32 cellular contexts compared by ENCODE assay signal in genomic region chr14:93306844-93307243, GRCh38. TPM values are rescaled to one million over a fixed set of nuclear protein-coding genes. Genes with fewer than 3 reads are reported as not detected.
"Had no signal": no experiment of that assay in that cellular context is flagged by ENCODE, and none has a peak within 500 bp of the region (broad histone marks: within the 10 kb centered on the region; RNA-seq: fewer than 3 reads in every experiment).

No MANE protein-coding gene starts in this region.

- FAIRE-seq: endometrium, urothelium cell line had no signal

- H3K4me3 Mint-ChIP-seq: effector memory CD8-positive, alpha-beta T cell; naive thymus-derived CD4-positive, alpha-beta T cell; nephron progenitor cell; stimulated activated effector memory CD8-positive, alpha-beta T cell treated with anti-CD3 and anti-CD28 coated beads, Interleukin-12 subunit alpha, Interleukin-12 subunit beta, amount 100 ng/mL, for 72 hours had no signal

- H3K27me3 Mint-ChIP-seq: effector memory CD8-positive, alpha-beta T cell; naive thymus-derived CD4-positive, alpha-beta T cell; progenitor cell of endocrine pancreas had no signal

- H3K27me3 ChIP-seq: gastrocnemius medialis, left lung, testis, tibial artery, upper lobe of left lung had no signal

- H3K27ac Mint-ChIP-seq: naive thymus-derived CD4-positive, alpha-beta T cell; nephron progenitor cell; progenitor cell of endocrine pancreas had no signal

- H3K4me3 ChIP-seq: coronary artery, gastrocnemius medialis, left lung, smooth muscle cell, testis, tibial artery, upper lobe of left lung had no signal

- H3K36me3 ChIP-seq: gastrocnemius medialis, left lung, tibial artery, upper lobe of left lung had no signal

- H3K9me3 Mint-ChIP-seq: effector memory CD8-positive, alpha-beta T cell; naive thymus-derived CD4-positive, alpha-beta T cell; nephron progenitor cell; stimulated activated effector memory CD8-positive, alpha-beta T cell treated with anti-CD3 and anti-CD28 coated beads, Interleukin-12 subunit alpha, Interleukin-12 subunit beta, amount 100 ng/mL, for 72 hours had no signal

- H3K9ac ChIP-seq: parathyroid adenoma had no signal

- DNase-seq: effector memory CD8-positive, alpha-beta T cell; foreskin fibroblast; gastrocnemius medialis; head of caudate nucleus; left cardiac atrium; left lung; mesendoderm; midbrain; naive thymus-derived CD4-positive, alpha-beta T cell; nephron progenitor cell; stimulated activated CD4-positive, alpha-beta T cell treated with anti-CD3 and anti-CD28 coated beads, Interleukin-2, amount 100 ng/mL, for 24 hours; stimulated activated CD4-positive, alpha-beta T cell treated with anti-CD3 and anti-CD28 coated beads, Interleukin-4, amount 100 ng/mL, for 24 hours; stimulated activated naive CD8-positive, alpha-beta T cell treated with anti-CD3 and anti-CD28 coated beads, Interleukin-15, Interleukin-2, amounts not matched to agents 100 U/mL and 50 U/mL, for 24 hours; substantia nigra; testis; tibial artery; upper lobe of left lung had no signal

- H3K9me3 ChIP-seq: gastrocnemius medialis, left lung, testis, tibial artery, upper lobe of left lung had no signal

- H3K27ac ChIP-seq: coronary artery, gastrocnemius medialis, parathyroid adenoma, testis, tibial artery, upper lobe of left lung had no signal

- ATAC-seq: effector memory CD8-positive, alpha-beta T cell; gastrocnemius medialis; left cardiac atrium; left lung; naive thymus-derived CD4-positive, alpha-beta T cell; sciatic nerve; stimulated activated effector memory CD8-positive, alpha-beta T cell treated with anti-CD3 and anti-CD28 coated beads, Interleukin-12 subunit alpha, Interleukin-12 subunit beta, amount 100 ng/mL, for 72 hours; stimulated activated naive CD8-positive, alpha-beta T cell treated with anti-CD3 and anti-CD28 coated beads, Interleukin-15, Interleukin-2, amounts not matched to agents 100 U/mL and 50 U/mL, for 24 hours had no signal

- H3K4me2 ChIP-seq: smooth muscle cell had no signal

- H2AFZ ChIP-seq: parathyroid adenoma had no signal

- H3K36me3 Mint-ChIP-seq: stimulated activated effector memory CD8-positive, alpha-beta T cell treated with anti-CD3 and anti-CD28 coated beads, Interleukin-12 subunit alpha, Interleukin-12 subunit beta, amount 100 ng/mL, for 72 hours had no signal

RNA-seq across cellular contexts. Expression of gene COX8C, which starts 40.1 kb away (rescaled TPM):
- total RNA-seq: dermis microvascular lymphatic vessel endothelial cell; gastrocnemius medialis; glomerular endothelial cell; kidney epithelial cell; left cardiac atrium; left lung; lower leg skin; lung microvascular endothelial cell; naive thymus-derived CD4-positive, alpha-beta T cell; omental fat pad; progenitor cell of endocrine pancreas; sciatic nerve; smooth muscle cell; upper lobe of left lung had no signal
- polyA plus RNA-seq: esophagus; naive thymus-derived CD4-positive, alpha-beta T cell; smooth muscle cell had no signal
